ENCODE assay signal across 1 cellular context in the genomic region with DNA sequence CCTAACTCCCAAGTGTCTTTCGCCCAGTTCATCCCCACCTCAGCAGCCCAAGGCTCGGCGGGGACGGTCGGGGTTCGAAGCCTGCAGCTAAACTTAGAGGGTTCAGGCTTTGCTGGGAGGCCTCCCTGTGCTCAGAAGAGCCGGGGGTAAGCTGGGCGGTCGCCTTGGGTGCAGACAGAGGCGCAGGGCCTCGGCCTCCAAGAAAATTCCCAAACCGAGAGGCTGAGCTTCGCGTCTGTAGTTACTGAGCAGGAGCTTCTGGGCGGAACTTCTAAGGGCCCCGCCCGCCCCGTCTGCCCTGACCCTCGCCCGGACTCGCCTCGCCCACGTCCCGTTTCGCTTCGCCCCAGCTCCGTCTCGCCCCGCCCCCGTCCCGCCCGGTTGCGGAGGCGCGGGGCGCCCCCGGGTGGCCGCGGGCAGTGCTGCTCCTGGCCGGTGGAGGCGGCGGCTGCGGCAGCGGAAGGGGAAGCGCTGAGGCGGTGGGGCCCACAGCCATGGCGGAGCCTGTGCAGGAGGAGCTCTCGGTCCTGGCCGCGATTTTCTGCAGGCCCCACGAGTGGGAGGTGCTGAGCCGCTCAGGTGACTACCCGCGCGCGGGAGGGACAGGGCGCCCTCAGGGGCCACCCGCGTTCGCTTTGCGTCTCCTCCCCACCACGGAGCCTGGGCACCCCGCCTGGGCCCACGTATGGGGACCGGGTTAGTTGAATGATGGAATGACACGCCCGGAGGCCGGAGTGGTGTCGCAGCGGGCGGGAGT.
TF ChIP-seq lines count a peak whose summit lies in the region.

A gene with protein sequence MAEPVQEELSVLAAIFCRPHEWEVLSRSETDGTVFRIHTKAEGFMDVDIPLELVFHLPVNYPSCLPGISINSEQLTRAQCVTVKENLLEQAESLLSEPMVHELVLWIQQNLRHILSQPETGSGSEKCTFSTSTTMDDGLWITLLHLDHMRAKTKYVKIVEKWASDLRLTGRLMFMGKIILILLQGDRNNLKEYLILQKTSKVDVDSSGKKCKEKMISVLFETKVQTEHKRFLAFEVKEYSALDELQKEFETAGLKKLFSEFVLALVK (plus strand): TSS at position 474 of the 757 bp plus-strand sequence. CDS start 21 bp downstream, at position 495.

TF ChIP-seq in HEK293, 187 proteins besides CTCF, POLR2A, EP300 and RAD21 (continued from another document):
- TF ChIP-seq, protein P1, sequence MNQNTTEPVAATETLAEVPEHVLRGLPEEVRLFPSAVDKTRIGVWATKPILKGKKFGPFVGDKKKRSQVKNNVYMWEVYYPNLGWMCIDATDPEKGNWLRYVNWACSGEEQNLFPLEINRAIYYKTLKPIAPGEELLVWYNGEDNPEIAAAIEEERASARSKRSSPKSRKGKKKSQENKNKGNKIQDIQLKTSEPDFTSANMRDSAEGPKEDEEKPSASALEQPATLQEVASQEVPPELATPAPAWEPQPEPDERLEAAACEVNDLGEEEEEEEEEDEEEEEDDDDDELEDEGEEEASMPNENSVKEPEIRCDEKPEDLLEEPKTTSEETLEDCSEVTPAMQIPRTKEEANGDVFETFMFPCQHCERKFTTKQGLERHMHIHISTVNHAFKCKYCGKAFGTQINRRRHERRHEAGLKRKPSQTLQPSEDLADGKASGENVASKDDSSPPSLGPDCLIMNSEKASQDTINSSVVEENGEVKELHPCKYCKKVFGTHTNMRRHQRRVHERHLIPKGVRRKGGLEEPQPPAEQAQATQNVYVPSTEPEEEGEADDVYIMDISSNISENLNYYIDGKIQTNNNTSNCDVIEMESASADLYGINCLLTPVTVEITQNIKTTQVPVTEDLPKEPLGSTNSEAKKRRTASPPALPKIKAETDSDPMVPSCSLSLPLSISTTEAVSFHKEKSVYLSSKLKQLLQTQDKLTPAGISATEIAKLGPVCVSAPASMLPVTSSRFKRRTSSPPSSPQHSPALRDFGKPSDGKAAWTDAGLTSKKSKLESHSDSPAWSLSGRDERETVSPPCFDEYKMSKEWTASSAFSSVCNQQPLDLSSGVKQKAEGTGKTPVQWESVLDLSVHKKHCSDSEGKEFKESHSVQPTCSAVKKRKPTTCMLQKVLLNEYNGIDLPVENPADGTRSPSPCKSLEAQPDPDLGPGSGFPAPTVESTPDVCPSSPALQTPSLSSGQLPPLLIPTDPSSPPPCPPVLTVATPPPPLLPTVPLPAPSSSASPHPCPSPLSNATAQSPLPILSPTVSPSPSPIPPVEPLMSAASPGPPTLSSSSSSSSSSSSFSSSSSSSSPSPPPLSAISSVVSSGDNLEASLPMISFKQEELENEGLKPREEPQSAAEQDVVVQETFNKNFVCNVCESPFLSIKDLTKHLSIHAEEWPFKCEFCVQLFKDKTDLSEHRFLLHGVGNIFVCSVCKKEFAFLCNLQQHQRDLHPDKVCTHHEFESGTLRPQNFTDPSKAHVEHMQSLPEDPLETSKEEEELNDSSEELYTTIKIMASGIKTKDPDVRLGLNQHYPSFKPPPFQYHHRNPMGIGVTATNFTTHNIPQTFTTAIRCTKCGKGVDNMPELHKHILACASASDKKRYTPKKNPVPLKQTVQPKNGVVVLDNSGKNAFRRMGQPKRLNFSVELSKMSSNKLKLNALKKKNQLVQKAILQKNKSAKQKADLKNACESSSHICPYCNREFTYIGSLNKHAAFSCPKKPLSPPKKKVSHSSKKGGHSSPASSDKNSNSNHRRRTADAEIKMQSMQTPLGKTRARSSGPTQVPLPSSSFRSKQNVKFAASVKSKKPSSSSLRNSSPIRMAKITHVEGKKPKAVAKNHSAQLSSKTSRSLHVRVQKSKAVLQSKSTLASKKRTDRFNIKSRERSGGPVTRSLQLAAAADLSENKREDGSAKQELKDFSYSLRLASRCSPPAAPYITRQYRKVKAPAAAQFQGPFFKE (tag by site-specific recombination; IDR thresholded peaks at IDR 0.05; ENCODE audit: borderline replicate concordance) = no peak
- TF ChIP-seq GFI1B (tag by site-specific recombination; IDR thresholded peaks at IDR 0.05) = no peak
- TF ChIP-seq, protein P2, sequence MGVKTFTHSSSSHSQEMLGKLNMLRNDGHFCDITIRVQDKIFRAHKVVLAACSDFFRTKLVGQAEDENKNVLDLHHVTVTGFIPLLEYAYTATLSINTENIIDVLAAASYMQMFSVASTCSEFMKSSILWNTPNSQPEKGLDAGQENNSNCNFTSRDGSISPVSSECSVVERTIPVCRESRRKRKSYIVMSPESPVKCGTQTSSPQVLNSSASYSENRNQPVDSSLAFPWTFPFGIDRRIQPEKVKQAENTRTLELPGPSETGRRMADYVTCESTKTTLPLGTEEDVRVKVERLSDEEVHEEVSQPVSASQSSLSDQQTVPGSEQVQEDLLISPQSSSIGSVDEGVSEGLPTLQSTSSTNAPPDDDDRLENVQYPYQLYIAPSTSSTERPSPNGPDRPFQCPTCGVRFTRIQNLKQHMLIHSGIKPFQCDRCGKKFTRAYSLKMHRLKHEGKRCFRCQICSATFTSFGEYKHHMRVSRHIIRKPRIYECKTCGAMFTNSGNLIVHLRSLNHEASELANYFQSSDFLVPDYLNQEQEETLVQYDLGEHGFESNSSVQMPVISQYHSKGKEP (tag by site-specific recombination; IDR thresholded peaks at IDR 0.05) = 0 out of 2 replicates have a peak, but pooled peaks have one; percentile 11
- peak; percentile 25; the same call in 1 of the 2 replicates for TF ChIP-seq IKZF3 (tag by site-specific recombination; IDR thresholded peaks at IDR 0.05)
- TF ChIP-seq ZNF10 (tag by site-specific recombination; IDR thresholded peaks at IDR 0.05) = no peak
- TF ChIP-seq, protein P3, sequence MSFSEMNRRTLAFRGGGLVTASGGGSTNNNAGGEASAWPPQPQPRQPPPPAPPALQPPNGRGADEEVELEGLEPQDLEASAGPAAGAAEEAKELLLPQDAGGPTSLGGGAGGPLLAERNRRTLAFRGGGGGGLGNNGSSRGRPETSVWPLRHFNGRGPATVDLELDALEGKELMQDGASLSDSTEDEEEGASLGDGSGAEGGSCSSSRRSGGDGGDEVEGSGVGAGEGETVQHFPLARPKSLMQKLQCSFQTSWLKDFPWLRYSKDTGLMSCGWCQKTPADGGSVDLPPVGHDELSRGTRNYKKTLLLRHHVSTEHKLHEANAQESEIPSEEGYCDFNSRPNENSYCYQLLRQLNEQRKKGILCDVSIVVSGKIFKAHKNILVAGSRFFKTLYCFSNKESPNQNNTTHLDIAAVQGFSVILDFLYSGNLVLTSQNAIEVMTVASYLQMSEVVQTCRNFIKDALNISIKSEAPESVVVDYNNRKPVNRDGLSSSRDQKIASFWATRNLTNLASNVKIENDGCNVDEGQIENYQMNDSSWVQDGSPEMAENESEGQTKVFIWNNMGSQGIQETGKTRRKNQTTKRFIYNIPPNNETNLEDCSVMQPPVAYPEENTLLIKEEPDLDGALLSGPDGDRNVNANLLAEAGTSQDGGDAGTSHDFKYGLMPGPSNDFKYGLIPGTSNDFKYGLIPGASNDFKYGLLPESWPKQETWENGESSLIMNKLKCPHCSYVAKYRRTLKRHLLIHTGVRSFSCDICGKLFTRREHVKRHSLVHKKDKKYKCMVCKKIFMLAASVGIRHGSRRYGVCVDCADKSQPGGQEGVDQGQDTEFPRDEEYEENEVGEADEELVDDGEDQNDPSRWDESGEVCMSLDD (tag by site-specific recombination; IDR thresholded peaks at IDR 0.05) = 0 out of 2 replicates have a peak, but pooled peaks have one; percentile 57
- TF ChIP-seq ZNF521 (tag by site-specific recombination; IDR thresholded peaks at IDR 0.05) = no peak
- TF ChIP-seq, protein P4, sequence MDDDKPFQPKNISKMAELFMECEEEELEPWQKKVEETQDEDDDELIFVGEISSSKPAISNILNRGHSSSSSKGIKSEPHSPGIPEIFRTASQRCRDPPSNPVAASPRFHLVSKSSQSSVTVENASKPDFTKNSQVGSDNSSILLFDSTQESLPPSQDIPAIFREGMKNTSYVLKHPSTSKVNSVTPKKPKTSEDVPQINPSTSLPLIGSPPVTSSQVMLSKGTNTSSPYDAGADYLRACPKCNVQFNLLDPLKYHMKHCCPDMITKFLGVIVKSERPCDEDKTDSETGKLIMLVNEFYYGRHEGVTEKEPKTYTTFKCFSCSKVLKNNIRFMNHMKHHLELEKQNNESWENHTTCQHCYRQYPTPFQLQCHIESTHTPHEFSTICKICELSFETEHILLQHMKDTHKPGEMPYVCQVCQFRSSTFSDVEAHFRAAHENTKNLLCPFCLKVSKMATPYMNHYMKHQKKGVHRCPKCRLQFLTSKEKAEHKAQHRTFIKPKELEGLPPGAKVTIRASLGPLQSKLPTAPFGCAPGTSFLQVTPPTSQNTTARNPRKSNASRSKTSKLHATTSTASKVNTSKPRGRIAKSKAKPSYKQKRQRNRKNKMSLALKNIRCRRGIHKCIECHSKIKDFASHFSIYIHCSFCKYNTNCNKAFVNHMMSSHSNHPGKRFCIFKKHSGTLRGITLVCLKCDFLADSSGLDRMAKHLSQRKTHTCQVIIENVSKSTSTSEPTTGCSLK (tag by site-specific recombination; IDR thresholded peaks at IDR 0.05) = no peak
